8 cellular contexts compared by ENCODE assay signal in the genomic region with DNA sequence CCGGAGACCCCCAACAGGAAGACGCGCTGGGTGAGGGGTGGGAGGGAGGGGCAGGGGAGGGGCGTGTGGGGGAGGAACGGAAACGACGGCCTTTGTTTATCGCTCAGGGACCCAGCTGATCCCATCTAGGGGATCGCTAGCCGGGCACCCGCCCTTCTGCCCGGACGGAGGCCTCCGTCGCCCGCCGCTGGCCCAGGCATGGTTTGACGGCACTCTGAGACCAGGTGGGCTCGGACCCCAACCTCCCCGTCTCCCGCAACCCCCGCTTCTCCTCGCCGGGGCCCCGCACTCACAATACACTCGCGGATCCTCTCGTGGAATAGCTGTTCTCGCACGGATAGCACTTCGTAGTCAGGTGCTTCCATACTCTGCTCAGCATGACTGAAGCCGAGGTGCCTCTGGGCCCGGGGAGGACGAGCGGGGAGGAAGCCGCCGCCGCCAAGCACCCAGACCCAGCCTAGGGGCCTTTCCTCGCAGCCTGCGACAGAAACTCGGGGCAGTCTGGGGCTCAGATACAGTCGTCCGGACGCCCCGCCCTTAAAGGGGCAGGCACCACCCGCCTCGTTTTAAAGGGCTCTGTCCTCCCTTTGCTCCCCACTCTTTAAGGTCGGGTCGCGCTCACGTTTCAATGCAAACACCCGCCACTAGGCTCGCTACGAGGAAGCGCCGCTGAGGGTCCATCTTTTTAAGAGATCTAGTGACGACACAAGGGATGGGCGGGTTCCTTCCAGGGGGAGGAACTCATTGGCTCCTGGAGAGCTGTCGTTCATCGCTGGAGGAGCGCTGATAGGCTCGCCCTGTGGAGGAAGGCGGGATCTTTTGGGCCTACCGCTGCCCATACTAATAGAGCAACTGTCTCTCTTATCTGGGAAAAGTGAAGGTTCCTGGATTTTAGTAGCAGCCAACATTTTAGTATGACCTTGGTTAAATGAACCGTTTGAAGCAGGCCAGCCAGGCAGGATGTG. TPM values are rescaled to one million over a fixed set of nuclear protein-coding genes. Genes with fewer than 3 reads are reported as not detected.
DNase-seq lines count a peak whose midpoint lies in the region; ATAC-seq and TF ChIP-seq lines count a peak whose summit lies in the region.

A gene with protein sequence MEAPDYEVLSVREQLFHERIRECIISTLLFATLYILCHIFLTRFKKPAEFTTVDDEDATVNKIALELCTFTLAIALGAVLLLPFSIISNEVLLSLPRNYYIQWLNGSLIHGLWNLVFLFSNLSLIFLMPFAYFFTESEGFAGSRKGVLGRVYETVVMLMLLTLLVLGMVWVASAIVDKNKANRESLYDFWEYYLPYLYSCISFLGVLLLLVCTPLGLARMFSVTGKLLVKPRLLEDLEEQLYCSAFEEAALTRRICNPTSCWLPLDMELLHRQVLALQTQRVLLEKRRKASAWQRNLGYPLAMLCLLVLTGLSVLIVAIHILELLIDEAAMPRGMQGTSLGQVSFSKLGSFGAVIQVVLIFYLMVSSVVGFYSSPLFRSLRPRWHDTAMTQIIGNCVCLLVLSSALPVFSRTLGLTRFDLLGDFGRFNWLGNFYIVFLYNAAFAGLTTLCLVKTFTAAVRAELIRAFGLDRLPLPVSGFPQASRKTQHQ (minus strand): TSS at position 657 of the 965 bp plus-strand sequence. CDS start 292 bp downstream, at position 365.

- peak within 1 kb of the TSS; percentile 96 for H3K4me3 Mint-ChIP-seq in activated naive CD8-positive, alpha-beta T cell

- TF ChIP-seq CTCF in GM12864 (IDR thresholded peaks at IDR 0.05; ENCODE audit: low read depth, low read length, missing control alignments) = peak; percentile 44
- peak in 1 of 3 donors; percentile 32 for TF ChIP-seq CTCF in omental fat pad (IDR thresholded peaks at IDR 0.05)
- TF ChIP-seq CTCF in testis (IDR thresholded peaks at IDR 0.05) = peak in 2 of 3 experiments; percentile 74 to 81

- intact Hi-C loops in testis (cut with DNase I; ENCODE audit: low total_unique reads) = no loop called here

- H3K4me3 ChIP-seq in GM12864 (ENCODE audit: low read depth, low read length) (peak within 1 kb of the TSS; percentile 94), testis (peak within 1 kb of the TSS; percentile 73 to 99)

- ATAC-seq in HG02623 (IDR thresholded peaks at IDR 0.05; ENCODE audit: unreplicated experiment) (peak; percentile 99), omental fat pad (ENCODE audit: low FRiP score) (peak; percentile 95)

- peaks cover 35% of the 10 kb centered on the region for H3K4me1 ChIP-seq in testis

- WGBS in testis, 2 donors = 0 to 1% methylated on average over 31 to 65 of the region's 65 CpGs

- no peaks in the 10 kb centered on the region for H3K9me3 Mint-ChIP-seq in activated naive CD8-positive, alpha-beta T cell (ENCODE audit: low read depth)

- H3K27ac ChIP-seq in testis = peak within 1 kb of the TSS; percentile 94 to 97

- H3K4me1 Mint-ChIP-seq in activated naive CD8-positive, alpha-beta T cell (ENCODE audit: low read depth) = peaks cover 36% of the 10 kb centered on the region

- H3K27me3 ChIP-seq in testis = no peaks in the 10 kb centered on the region

- TF ChIP-seq POLR2A in testis (IDR thresholded peaks at IDR 0.05) = peak; percentile 82

- peak; percentile 96 for DNase-seq in GM12864 (ENCODE audit: low read depth)
- peak; percentile 94 for DNase-seq in NCI-H1105 (lab: John Stamatoyannopoulos, UW)
- peak; percentile 89 for DNase-seq in SKM-1 treated with dmso at 0.1 percent for 144 hours (lab: John Stamatoyannopoulos, UW; ENCODE audit: unreplicated experiment)
- DNase-seq in glomerular endothelial cell (ENCODE audit: extremely low read depth, low read depth, low spot score) = peak; percentile 92
- peak; percentile 84 for DNase-seq in omental fat pad (ENCODE audit: low spot score)
- DNase-seq in testis = peak; percentile 98

- H3K36me3 Mint-ChIP-seq in activated naive CD8-positive, alpha-beta T cell = no peaks in the 10 kb centered on the region

- no peaks in the 10 kb centered on the region for H3K27me3 Mint-ChIP-seq in activated naive CD8-positive, alpha-beta T cell

- H3K9me3 ChIP-seq in testis = no peaks in the 10 kb centered on the region

- no peaks in the 10 kb centered on the region for H3K36me3 ChIP-seq in testis (ENCODE audit: low read depth, missing control alignments)

- peak within 1 kb of the TSS; percentile 94 for H3K27ac Mint-ChIP-seq in activated naive CD8-positive, alpha-beta T cell

RNA-seq across cellular contexts. Expression of the gene that starts here (rescaled TPM):
- total RNA-seq in glomerular endothelial cell = 60.8 and 73.5 TPM in 2 replicates
- 10 to 100 TPM; 23.2 to 68.4 (median 37.8) TPM for total RNA-seq in omental fat pad
- 100 to 1,000 TPM; 223 to 265 TPM for total RNA-seq in testis
- 178 TPM for polyA plus RNA-seq in testis (ENCODE audit: insufficient read depth, low read depth, low replicate concordance)

Comparison
In these comparisons a context has a peak if more than half of its experiments do, and no peak if none do; other contexts are left out.
1. Peak in every context shown above with its lines: DNase-seq, ATAC-seq, H3K4me3 ChIP-seq and H3K27ac ChIP-seq.